ENCODE assay signal across 27 cellular contexts in genomic region chr6:27619436-27619835, GRCh38.
"Had no signal": no experiment of that assay in that cellular context is flagged by ENCODE, and none has a peak within 500 bp of the region (broad histone marks: within the 10 kb centered on the region; RNA-seq: fewer than 3 reads in every experiment).

No MANE protein-coding gene starts in this region.

- H3K4me3 ChIP-seq: pancreas, psoas muscle, right lobe of liver, sigmoid colon, stomach, suprapubic skin, tibial artery, transverse colon, upper lobe of left lung, vagina had no signal

- ATAC-seq: naive thymus-derived CD8-positive, alpha-beta T cell; natural killer cell treated with Interleukin-12 subunit alpha and Interleukin-12 subunit beta and Interleukin-15 and Interleukin-18, amount 100 ng/mL, for 72 hours; pancreas; psoas muscle; right cardiac atrium; right lobe of liver; stimulated activated effector memory CD8-positive, alpha-beta T cell treated with anti-CD3 and anti-CD28 coated beads, Interleukin-12 subunit alpha, Interleukin-12 subunit beta, amount 100 ng/mL, for 72 hours; stimulated activated naive B cell treated with anti-CD40 and anti-IgM and Interleukin-4, amounts not matched to agents 10 μg/mL and 1 μg/mL and 100 μg/mL, for 72 hours had no signal

- H3K9me3 ChIP-seq: neutrophil, pancreas, psoas muscle, right lobe of liver, sigmoid colon, stomach, suprapubic skin, testis, tibial artery, transverse colon, upper lobe of left lung, vagina had no signal

- H3K27me3 ChIP-seq: testis, vagina had no signal

- H3K27ac Mint-ChIP-seq: naive B cell; naive thymus-derived CD8-positive, alpha-beta T cell; natural killer cell treated with Interleukin-12 subunit alpha and Interleukin-12 subunit beta and Interleukin-15 and Interleukin-18, amount 100 ng/mL, for 72 hours; stimulated activated effector memory CD8-positive, alpha-beta T cell treated with anti-CD3 and anti-CD28 coated beads, Interleukin-12 subunit alpha, Interleukin-12 subunit beta, amount 100 ng/mL, for 72 hours; stimulated activated naive B cell treated with anti-CD40 and anti-IgM and Interleukin-4, amounts not matched to agents 10 μg/mL and 1 μg/mL and 100 μg/mL, for 72 hours; stimulated activated naive CD8-positive, alpha-beta T cell treated with anti-CD3 and anti-CD28 coated beads, Interleukin-15, Interleukin-2, amounts not matched to agents 100 ng/mL and 50 ng/mL, for 24 hours had no signal

- H3K36me3 ChIP-seq: neutrophil, pancreas, right lobe of liver, sigmoid colon, stomach, suprapubic skin, tibial artery, transverse colon, upper lobe of left lung, vagina had no signal

- H3K9me3 Mint-ChIP-seq: natural killer cell treated with Interleukin-12 subunit alpha and Interleukin-12 subunit beta and Interleukin-15 and Interleukin-18, amount 100 ng/mL, for 72 hours; stimulated activated effector memory CD8-positive, alpha-beta T cell treated with anti-CD3 and anti-CD28 coated beads, Interleukin-12 subunit alpha, Interleukin-12 subunit beta, amount 100 ng/mL, for 72 hours; stimulated activated naive CD8-positive, alpha-beta T cell treated with anti-CD3 and anti-CD28 coated beads, Interleukin-15, Interleukin-2, amounts not matched to agents 100 ng/mL and 50 ng/mL, for 24 hours had no signal

- FAIRE-seq: pancreas, small intestine, urothelium cell line had no signal

- H3K27ac ChIP-seq: neutrophil, pancreas, psoas muscle, right lobe of liver, sigmoid colon, stomach, suprapubic skin, testis, tibial artery, transverse colon, upper lobe of left lung, vagina had no signal

- H3K4me3 Mint-ChIP-seq: naive B cell; naive thymus-derived CD8-positive, alpha-beta T cell; natural killer cell treated with Interleukin-12 subunit alpha and Interleukin-12 subunit beta and Interleukin-15 and Interleukin-18, amount 100 ng/mL, for 72 hours; stimulated activated effector memory CD8-positive, alpha-beta T cell treated with anti-CD3 and anti-CD28 coated beads, Interleukin-12 subunit alpha, Interleukin-12 subunit beta, amount 100 ng/mL, for 72 hours; stimulated activated naive B cell treated with anti-CD40 and anti-IgM and Interleukin-4, amounts not matched to agents 10 μg/mL and 1 μg/mL and 100 μg/mL, for 72 hours; stimulated activated naive CD8-positive, alpha-beta T cell treated with anti-CD3 and anti-CD28 coated beads, Interleukin-15, Interleukin-2, amounts not matched to agents 100 ng/mL and 50 ng/mL, for 24 hours had no signal

- H3K4me1 ChIP-seq: psoas muscle, testis had no signal

- DNase-seq: naive B cell; naive thymus-derived CD8-positive, alpha-beta T cell; nucleus accumbens; pancreas; psoas muscle; right cardiac atrium; right lobe of liver; sigmoid colon; small intestine; stimulated activated CD4-positive, alpha-beta T cell treated with anti-CD3 and anti-CD28 coated beads, Interleukin-15, amount 100 ng/mL, for 24 hours; stimulated activated CD4-positive, alpha-beta T cell treated with anti-CD3 and anti-CD28 coated beads, Interleukin-2, amount 100 ng/mL, for 24 hours; stimulated activated CD4-positive, alpha-beta T cell treated with anti-CD3 and anti-CD28 coated beads, Interleukin-2, amount 100 ng/mL, for 48 hours; stimulated activated CD4-positive, alpha-beta T cell treated with anti-CD3 and anti-CD28 coated beads, Interleukin-4, amount 100 ng/mL, for 24 hours; stimulated activated naive B cell treated with anti-CD40 and anti-IgM and Interleukin-4, amounts not matched to agents 10 μg/mL and 1 μg/mL and 100 μg/mL, for 72 hours; stimulated activated naive CD4-positive, alpha-beta T cell treated with Interleukin-2 at 50 U/mL for 16 hours; stomach; testis; tibial artery; transverse colon; upper lobe of left lung had no signal

- H3K36me3 Mint-ChIP-seq: natural killer cell treated with Interleukin-12 subunit alpha and Interleukin-12 subunit beta and Interleukin-15 and Interleukin-18, amount 100 ng/mL, for 72 hours had no signal
